In genomic region chr22:32801436-32802290, GRCh38 we compare ENCODE assay signal across 8 cellular contexts. TPM values are rescaled to one million over a fixed set of nuclear protein-coding genes. Genes with fewer than 3 reads are reported as not detected.
DNase-seq lines count a peak whose midpoint lies in the region; ATAC-seq lines count a peak whose summit lies in the region.

Gene TIMP3, plus strand, starts transcription at chr22:32801705. Its CDS starts 297 bp downstream, at chr22:32802002.

- intact Hi-C loops in head of caudate nucleus (cut with DNase I): loop anchor here (10.0 kb wide), 1 partner anchor 193 kb away; no protein-coding TSS in a partner anchor

- H3K4me3 ChIP-seq in neuron (ENCODE audit: low read length): peak within 1 kb of the TSS; percentile 28

- peaks cover 64% of the 10 kb centered on the region for H3K27me3 Mint-ChIP-seq in activated naive CD8-positive, alpha-beta T cell treated with anti-CD3 and anti-CD28 coated beads for 36 hours

- peaks cover 57% of the 10 kb centered on the region for H3K27me3 ChIP-seq in neuron (ENCODE audit: insufficient read depth, low read length)

- no peaks in the 10 kb centered on the region for H3K9me3 ChIP-seq in neuron (ENCODE audit: low read length)

- H3K36me3 ChIP-seq in neuron (ENCODE audit: insufficient read depth, low read length): no peaks in the 10 kb centered on the region

- no peaks in the 10 kb centered on the region for H3K9me3 Mint-ChIP-seq in activated naive CD8-positive, alpha-beta T cell treated with anti-CD3 and anti-CD28 coated beads for 36 hours

- ATAC-seq in GM18511 (IDR thresholded peaks at IDR 0.05; ENCODE audit: unreplicated experiment) (no peak), GM21786 (IDR thresholded peaks at IDR 0.05; ENCODE audit: unreplicated experiment) (no peak)

- no peak within 1 kb of the TSS for H3K4me3 Mint-ChIP-seq in activated naive CD8-positive, alpha-beta T cell treated with anti-CD3 and anti-CD28 coated beads for 36 hours

- peaks cover 4% of the 10 kb centered on the region for H3K4me1 ChIP-seq in neuron (ENCODE audit: insufficient read depth, low read length)

- peaks cover 6% of the 10 kb centered on the region for H3K4me1 Mint-ChIP-seq in activated naive CD8-positive, alpha-beta T cell treated with anti-CD3 and anti-CD28 coated beads for 36 hours

- DNase-seq in activated CD4-positive, alpha-beta T cell treated with anti-CD3 and anti-CD28 coated beads for 48 hours: peak; percentile 10
- no peak for DNase-seq in activated CD4-positive, alpha-beta T cell treated with anti-CD3 and anti-CD28 coated beads, Interleukin-2, amount 50 U/mL, for 4 hours
- peak; percentile 29 for DNase-seq in activated naive CD8-positive, alpha-beta T cell treated with anti-CD3 and anti-CD28 coated beads for 36 hours
- DNase-seq in head of caudate nucleus: peak; percentile 17 to 82 (median 67)
- no peak for DNase-seq in T-helper 9 cell

- no peaks in the 10 kb centered on the region for H3K36me3 Mint-ChIP-seq in activated naive CD8-positive, alpha-beta T cell treated with anti-CD3 and anti-CD28 coated beads for 36 hours

- H2AFZ ChIP-seq in neuron (ENCODE audit: low read depth, low read length): peak within 1 kb of the TSS; percentile 18

- H3K27ac Mint-ChIP-seq in activated naive CD8-positive, alpha-beta T cell treated with anti-CD3 and anti-CD28 coated beads for 36 hours: no peak within 1 kb of the TSS

RNA-seq across cellular contexts. Expression of gene TIMP3, which starts in this region (rescaled TPM):
- total RNA-seq in activated naive CD8-positive, alpha-beta T cell treated with anti-CD3 and anti-CD28 coated beads for 36 hours: under 1 TPM; 0.08 to 0.14 TPM

Comparison
In these comparisons a context has a peak if more than half of its experiments do, and no peak if none do; other contexts are left out.
1. DNase-seq: peak in activated CD4-positive, alpha-beta T cell treated with anti-CD3 and anti-CD28 coated beads for 48 hours (single experiment) and head of caudate nucleus (42 of 42); none in activated CD4-positive, alpha-beta T cell treated with anti-CD3 and anti-CD28 coated beads, Interleukin-2, amount 50 U/mL, for 4 hours (0 of 2) and T-helper 9 cell (single experiment).
2. Peak in DNase-seq in activated naive CD8-positive, alpha-beta T cell treated with anti-CD3 and anti-CD28 coated beads for 36 hours; RNA of the gene not detected or under 1 TPM.